In genomic region chr6:46255528-46255927, GRCh38 we compare ENCODE assay signal across 1 cellular context.
TF ChIP-seq lines count a peak whose summit lies in the region.

No MANE protein-coding gene starts in this region.

TF ChIP-seq in HepG2, 621 proteins besides CTCF, POLR2A, EP300 and RAD21 (continued from another document):
- TF ChIP-seq ZNF18 (CRISPR knock-in tag; IDR thresholded peaks at IDR 0.05; ENCODE audit: insufficient replicate concordance) (no peak), FOXP4 (CRISPR knock-in tag; IDR thresholded peaks at IDR 0.05) (no peak), MYNN (CRISPR knock-in tag; IDR thresholded peaks at IDR 0.05; ENCODE audit: low read depth) (no peak), CBX1 (IDR thresholded peaks at IDR 0.05; ENCODE audit: low read depth) (no peak), ZNF205 (CRISPR knock-in tag; IDR thresholded peaks at IDR 0.05) (no peak), ZBTB38 (CRISPR knock-in tag; IDR thresholded peaks at IDR 0.05) (no peak), ZNF121 (CRISPR knock-in tag; IDR thresholded peaks at IDR 0.05) (no peak), ZNF720 (CRISPR knock-in tag; IDR thresholded peaks at IDR 0.05) (no peak), PHF5A (CRISPR knock-in tag; IDR thresholded peaks at IDR 0.05; ENCODE audit: low read depth, unreplicated experiment) (no peak), ZNF256 (CRISPR knock-in tag; conservative IDR thresholded peaks at IDR 0.05) (no peak)
